ENCODE assay signal across 2 cellular contexts in the genomic region with DNA sequence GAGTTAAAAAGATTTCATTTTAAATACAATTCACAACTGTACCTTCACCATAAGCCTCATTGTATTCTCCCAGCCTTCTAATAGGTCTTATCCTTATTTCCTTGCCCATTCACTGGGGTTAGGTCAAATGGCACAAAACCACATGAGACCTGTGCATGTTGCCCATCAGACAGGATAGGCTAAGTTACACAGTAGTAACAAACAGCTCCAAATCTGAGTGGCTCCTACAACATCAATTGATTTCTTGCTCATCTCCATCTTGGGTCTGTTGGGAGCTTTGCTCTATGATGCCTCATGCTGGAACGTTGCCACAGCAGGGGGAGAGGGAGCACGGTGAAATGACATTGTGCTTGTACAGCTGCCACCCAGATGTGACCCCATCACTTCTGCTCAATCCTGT.
TF ChIP-seq lines count a peak whose summit lies in the region.

No MANE protein-coding gene starts in this region.

TF ChIP-seq in IMR-90, 13 proteins besides CTCF, POLR2A, EP300 and RAD21:
- TF ChIP-seq BHLHE40 (IDR thresholded peaks at IDR 0.05; ENCODE audit: low read depth, low read length) (no peak), CEBPB (IDR thresholded peaks at IDR 0.05; ENCODE audit: low read depth, low read length) (no peak), MAZ (IDR thresholded peaks at IDR 0.05; ENCODE audit: borderline replicate concordance, low read depth, low read length) (no peak), MAFK (IDR thresholded peaks at IDR 0.05; ENCODE audit: low read depth, low read length) (no peak), RCOR1 (IDR thresholded peaks at IDR 0.05; ENCODE audit: insufficient replicate concordance, low read length) (no peak), MXI1 (IDR thresholded peaks at IDR 0.05; ENCODE audit: borderline replicate concordance, low read depth, low read length) (no peak)
TF ChIP-seq in IMR-90: peak in this region for 0.

TF ChIP-seq in K562, 482 proteins besides CTCF, POLR2A, EP300 and RAD21:
- TF ChIP-seq ZNF12 (CRISPR knock-in tag; IDR thresholded peaks at IDR 0.05) (peak; percentile 88), TCF7 (IDR thresholded peaks at IDR 0.05; ENCODE audit: borderline replicate concordance) (no peak), ZSCAN29 (IDR thresholded peaks at IDR 0.05) (no peak)
- TF ChIP-seq, protein P1, sequence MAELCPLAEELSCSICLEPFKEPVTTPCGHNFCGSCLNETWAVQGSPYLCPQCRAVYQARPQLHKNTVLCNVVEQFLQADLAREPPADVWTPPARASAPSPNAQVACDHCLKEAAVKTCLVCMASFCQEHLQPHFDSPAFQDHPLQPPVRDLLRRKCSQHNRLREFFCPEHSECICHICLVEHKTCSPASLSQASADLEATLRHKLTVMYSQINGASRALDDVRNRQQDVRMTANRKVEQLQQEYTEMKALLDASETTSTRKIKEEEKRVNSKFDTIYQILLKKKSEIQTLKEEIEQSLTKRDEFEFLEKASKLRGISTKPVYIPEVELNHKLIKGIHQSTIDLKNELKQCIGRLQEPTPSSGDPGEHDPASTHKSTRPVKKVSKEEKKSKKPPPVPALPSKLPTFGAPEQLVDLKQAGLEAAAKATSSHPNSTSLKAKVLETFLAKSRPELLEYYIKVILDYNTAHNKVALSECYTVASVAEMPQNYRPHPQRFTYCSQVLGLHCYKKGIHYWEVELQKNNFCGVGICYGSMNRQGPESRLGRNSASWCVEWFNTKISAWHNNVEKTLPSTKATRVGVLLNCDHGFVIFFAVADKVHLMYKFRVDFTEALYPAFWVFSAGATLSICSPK (IDR thresholded peaks at IDR 0.05; ENCODE audit: borderline replicate concordance), result no peak
